In the genomic region with DNA sequence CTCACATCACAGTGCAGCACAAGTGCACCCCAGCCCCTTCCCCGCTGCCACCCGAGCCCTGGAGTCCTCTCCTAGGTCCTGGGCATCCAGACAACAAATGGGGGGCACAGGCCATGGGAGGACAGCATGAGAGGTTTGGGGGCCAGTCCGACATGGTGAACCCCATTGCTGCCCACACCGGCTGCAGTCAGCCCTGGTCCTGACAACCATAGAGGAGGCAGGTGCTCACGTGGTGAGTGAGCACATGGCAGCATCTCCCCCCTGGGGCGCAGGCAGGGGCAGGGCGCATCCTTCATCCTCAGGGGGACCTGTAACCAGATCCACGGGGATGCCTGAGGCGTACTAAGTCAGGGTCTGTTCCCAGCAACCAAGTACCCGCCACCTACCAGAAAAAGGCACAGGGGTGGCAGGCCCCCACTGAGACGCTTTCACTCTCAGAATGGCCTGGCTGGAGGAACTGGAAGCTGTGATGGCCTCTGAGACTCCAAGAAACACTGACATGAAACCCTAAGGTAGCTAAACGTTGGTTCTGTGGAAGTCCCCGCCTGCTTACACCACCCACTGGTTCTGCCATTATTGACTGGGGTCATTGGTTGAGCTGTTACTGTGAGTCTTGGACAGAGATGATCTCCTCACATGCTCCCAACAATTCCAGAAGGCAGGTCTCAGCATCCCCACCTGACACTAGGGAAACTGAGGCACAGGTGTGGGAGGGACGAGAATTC, we compare ENCODE assay signal across 8 cellular contexts. TPM values are rescaled to one million over a fixed set of nuclear protein-coding genes. Genes with fewer than 3 reads are reported as not detected.
DNase-seq lines count a peak whose midpoint lies in the region; ATAC-seq, FAIRE-seq and TF ChIP-seq lines count a peak whose summit lies in the region.

No MANE protein-coding gene starts in this region.

- peak overlapping the region; percentile 95 for H3K4me2 ChIP-seq in OCI-LY3 (ENCODE audit: low read length)

- peak; percentile 93 for FAIRE-seq in GM12892 (lab: Jason Lieb, UNC)

- H3K27ac Mint-ChIP-seq in central memory CD8-positive, alpha-beta T cell (ENCODE audit: low read depth) = peak overlapping the region; percentile 98

- H4K20me1 ChIP-seq in OCI-LY3 (ENCODE audit: insufficient read depth, low read length) = no peaks in the 10 kb centered on the region

- H3K36me3 ChIP-seq in OCI-LY3 (replicated peaks; ENCODE audit: low read depth, low read length) = no peaks in the 10 kb centered on the region
- H3K36me3 ChIP-seq in rectal smooth muscle tissue (ENCODE audit: control insufficient read depth, insufficient read depth, low read length) = no peaks in the 10 kb centered on the region

- TF ChIP-seq POLR2A in GM12892 (IDR thresholded peaks at IDR 0.05; ENCODE audit: low read depth, low read length) = 0 out of 2 replicates have a peak, but pooled peaks have one; percentile 26

- no peaks in the 10 kb centered on the region for H3K27me3 Mint-ChIP-seq in central memory CD8-positive, alpha-beta T cell

- H3K79me2 ChIP-seq in OCI-LY3 (ENCODE audit: low read length) = 0 out of 2 replicates have a peak, but pooled peaks cover 2% of the 10 kb centered on the region

- no peaks in the 10 kb centered on the region for H3K9me3 ChIP-seq in OCI-LY3 (ENCODE audit: insufficient read depth, low read length)

- H3K4me3 ChIP-seq in OCI-LY3 (ENCODE audit: low read length) (peak overlapping the region; percentile 79), rectal smooth muscle tissue (ENCODE audit: low read length) (peak overlapping the region; percentile 46)

- H3K4me1 Mint-ChIP-seq in central memory CD8-positive, alpha-beta T cell = peaks cover 66% of the 10 kb centered on the region

- peak overlapping the region; percentile 78 for H3K4me3 Mint-ChIP-seq in central memory CD8-positive, alpha-beta T cell

- no peak for TF ChIP-seq CTCF in OCI-LY3 (IDR thresholded peaks at IDR 0.05; ENCODE audit: low read depth, low read length)

- DNase-seq in GM12892 (ENCODE audit: insufficient read length) (peak; percentile 56), midbrain (lab: John Stamatoyannopoulos, UW) (no peak), Ammon's horn (ENCODE audit: low spot score) (no peak), GM03348 (ENCODE audit: low spot score) (no peak)
- no peak for DNase-seq in central memory CD8-positive, alpha-beta T cell (ENCODE audit: low spot score in 2 of 2)

- H3K36me3 Mint-ChIP-seq in central memory CD8-positive, alpha-beta T cell (ENCODE audit: insufficient read depth) = peaks cover 42% of the 10 kb centered on the region

- peak overlapping the region; percentile 64; the same call in 1 of the 2 replicates for H3K9ac ChIP-seq in OCI-LY3 (ENCODE audit: low read length)
- no peak overlapping the region for H3K9ac ChIP-seq in rectal smooth muscle tissue (ENCODE audit: low read length)

- no peaks in the 10 kb centered on the region for H3K9me3 Mint-ChIP-seq in central memory CD8-positive, alpha-beta T cell

- H3K27ac ChIP-seq in OCI-LY3 (ENCODE audit: low read length) (peak overlapping the region; percentile 74), rectal smooth muscle tissue (ENCODE audit: low read depth, low read length) (no peak overlapping the region)

- H2AFZ ChIP-seq in OCI-LY3 (ENCODE audit: low read depth, low read length) = no peak overlapping the region; the same call in 1 of the 2 replicates

- no peaks in the 10 kb centered on the region for H3K27me3 ChIP-seq in OCI-LY3 (ENCODE audit: low read depth, low read length)
- H3K27me3 ChIP-seq in rectal smooth muscle tissue (ENCODE audit: control insufficient read depth, insufficient read depth, low read length) = peaks cover 5% of the 10 kb centered on the region

- no peak for ATAC-seq in central memory CD8-positive, alpha-beta T cell (replicated peaks; ENCODE audit: extremely low read depth, poor library complexity, severe bottlenecking)
- ATAC-seq in HG02610 (IDR thresholded peaks at IDR 0.05; ENCODE audit: unreplicated experiment) = no peak

- peaks cover 25% of the 10 kb centered on the region for H3K4me1 ChIP-seq in OCI-LY3 (ENCODE audit: low read length)
- H3K4me1 ChIP-seq in rectal smooth muscle tissue (ENCODE audit: control insufficient read depth, insufficient read depth, low read length) = no peaks in the 10 kb centered on the region

RNA-seq across cellular contexts. Expression of gene ZFYVE28, which starts 6.5 kb away (rescaled TPM):
- 1.7 TPM for polyA plus RNA-seq in GM12892 (2012; ENCODE audit: missing spikeins)

RNA-seq across cellular contexts. Expression of gene CFAP99, which starts 6.8 kb away (rescaled TPM):
- polyA plus RNA-seq in GM12892 (2012; ENCODE audit: missing spikeins) = not detected

RNA-seq across cellular contexts. Expression of gene RNF4, which starts 57.0 kb away (rescaled TPM):
- polyA plus RNA-seq in GM12892 (2012; ENCODE audit: missing spikeins) = 64.4 TPM
